In genomic region chr12:18153826-18154225, GRCh38 we compare ENCODE assay signal across 33 cellular contexts.
DNase-seq lines count a peak whose midpoint lies in the region; ATAC-seq and TF ChIP-seq lines count a peak whose summit lies in the region.
"Had no signal": no experiment of that assay in that cellular context is flagged by ENCODE, and none has a peak within 500 bp of the region (broad histone marks: within the 10 kb centered on the region; RNA-seq: fewer than 3 reads in every experiment).

No MANE protein-coding gene starts in this region.

- H3K36me3 ChIP-seq in GM23338 (ENCODE audit: insufficient read depth) (peaks cover 5% of the 10 kb centered on the region; the same call in 1 of the 2 replicates), ascending aorta (no peaks in the 10 kb centered on the region)
- H3K36me3 ChIP-seq: adrenal gland; BLaER1 treated with 17β-estradiol and CSF1 and Interleukin-3, amounts not matched to agents 10 nM and 100 nM; esophagus muscularis mucosa; lower lobe of right lung; upper lobe of right lung had no signal

- H3F3A ChIP-seq in GM23338 (replicated peaks; ENCODE audit: low read depth), result no peaks in the 10 kb centered on the region

- H3K27me3 ChIP-seq in GM23338 (ENCODE audit: insufficient read depth), result no peaks in the 10 kb centered on the region
- no peaks in the 10 kb centered on the region for H3K27me3 ChIP-seq in ascending aorta
- H3K27me3 ChIP-seq: adrenal gland; BLaER1 treated with 17β-estradiol and CSF1 and Interleukin-3, amounts not matched to agents 10 nM and 100 nM; body of pancreas; esophagus muscularis mucosa; upper lobe of right lung had no signal

- H3K4me2 ChIP-seq in GM23338, result no peak overlapping the region
- H3K4me2 ChIP-seq: BLaER1 treated with 17β-estradiol and CSF1 and Interleukin-3, amounts not matched to agents 10 nM and 100 nM; smooth muscle cell had no signal

- H2AFZ ChIP-seq in GM23338, result no peak overlapping the region
- H2AFZ ChIP-seq: GM23248 had no signal

- TF ChIP-seq CTCF in GM23338 (conservative IDR thresholded peaks at IDR 0.05; ENCODE audit: low read depth in 2 of 2), result no peak
- TF ChIP-seq CTCF in ascending aorta (IDR thresholded peaks at IDR 0.05), result no peak

- H3K9me3 ChIP-seq in ascending aorta, result peaks cover 0 to 4% of the 10 kb centered on the region in 2 donors
- H3K9me3 ChIP-seq: adrenal gland, upper lobe of right lung had no signal

- peak; percentile 72 for ATAC-seq in GM23338
- ATAC-seq: body of pancreas; K562; lower lobe of right lung; naive thymus-derived CD4-positive, alpha-beta T cell; right cardiac atrium; stimulated activated naive CD8-positive, alpha-beta T cell treated with anti-CD3 and anti-CD28 coated beads, Interleukin-15, Interleukin-2, amounts not matched to agents 100 U/mL and 50 U/mL, for 24 hours; upper lobe of right lung had no signal

- no peaks in the 10 kb centered on the region for H4K20me1 ChIP-seq in GM23338 (replicated peaks; ENCODE audit: insufficient read depth)
- H4K20me1 ChIP-seq: BLaER1 treated with 17β-estradiol and CSF1 and Interleukin-3, amounts not matched to agents 10 nM and 100 nM had no signal

- no peaks in the 10 kb centered on the region for H3K9me2 ChIP-seq in GM23338 (ENCODE audit: insufficient read depth)

- H3K27ac Mint-ChIP-seq in GM23338, result no peak overlapping the region
- H3K27ac Mint-ChIP-seq: activated naive CD4-positive, alpha-beta T cell treated with anti-CD3 and anti-CD28 coated beads, Interleukin-2, amount 10 ng/mL, durations not matched to agents 7 days and 5 days; naive thymus-derived CD4-positive, alpha-beta T cell had no signal

- peaks cover 15% of the 10 kb centered on the region for H3K4me1 Mint-ChIP-seq in GM23338
- H3K4me1 Mint-ChIP-seq: activated naive CD4-positive, alpha-beta T cell treated with anti-CD3 and anti-CD28 coated beads, Interleukin-2, amount 10 ng/mL, durations not matched to agents 7 days and 5 days; central memory CD8-positive, alpha-beta T cell; naive thymus-derived CD4-positive, alpha-beta T cell had no signal

- intact Hi-C loops in ascending aorta (cut with DNase I), result no loop called here

- peaks cover 26% of the 10 kb centered on the region; the same call in 2 of the 3 replicates for H3K36me3 Mint-ChIP-seq in GM23338 (ENCODE audit: low read depth)
- H3K36me3 Mint-ChIP-seq: activated naive CD4-positive, alpha-beta T cell treated with anti-CD3 and anti-CD28 coated beads, Interleukin-2, amount 10 ng/mL, durations not matched to agents 7 days and 5 days; naive thymus-derived CD4-positive, alpha-beta T cell had no signal

- peak; percentile 56 for DNase-seq in GM23338 (ENCODE audit: low spot score)
- DNase-seq in NCI-H187 treated with DMSO at 0.1 percent for 48 hours (lab: John Stamatoyannopoulos, UW), result peak; percentile 92
- peak; percentile 49 for DNase-seq in NCI-H774 (lab: John Stamatoyannopoulos, UW)
- DNase-seq in iPS DF 19.7 (ENCODE audit: low read depth, low spot score), result peak; percentile 20
- DNase-seq in activated CD4-positive, alpha-beta T cell treated with anti-CD3 and anti-CD28 coated beads, Interleukin-2, amount 50 U/mL, for 48 hours, result no peak
- DNase-seq in NOMO-1 treated with DMSO at 0.1 percent for 48 hours (lab: John Stamatoyannopoulos, UW; ENCODE audit: unreplicated experiment), result no peak
- no peak for DNase-seq in dedifferentiated amniotic fluid mesenchymal stem cell (ENCODE audit: extremely low spot score)
- no peak for DNase-seq in ascending aorta (ENCODE audit: low spot score in 2 of 2)
- DNase-seq: activated CD4-positive, CD25-positive, alpha-beta regulatory T cell; activated naive CD4-positive, alpha-beta T cell treated with anti-CD3 and anti-CD28 coated beads, Interleukin-2, amount 10 ng/mL, durations not matched to agents 7 days and 5 days; activated T-cell treated with anti-CD3 and anti-CD28 coated beads, Interleukin-2, amount 50 U/mL, for 48 hours; adrenal gland; body of pancreas; dermis blood vessel endothelial cell; DMS153; foreskin fibroblast; GF-D8; GM23248; lower lobe of right lung; naive thymus-derived CD4-positive, alpha-beta T cell; NCI-H1048; NCI-H2171 treated with DMSO at 0.1 percent for 48 hours; NCI-H526; right cardiac atrium; stimulated activated naive CD8-positive, alpha-beta T cell treated with anti-CD3 and anti-CD28 coated beads, Interleukin-15, Interleukin-2, amounts not matched to agents 100 U/mL and 50 U/mL, for 24 hours; T-helper 1 cell; upper lobe of right lung had no signal

- H3K4me3 Mint-ChIP-seq in GM23338, result no peak overlapping the region
- H3K4me3 Mint-ChIP-seq: activated naive CD4-positive, alpha-beta T cell treated with anti-CD3 and anti-CD28 coated beads, Interleukin-2, amount 10 ng/mL, durations not matched to agents 7 days and 5 days; central memory CD8-positive, alpha-beta T cell; naive thymus-derived CD4-positive, alpha-beta T cell had no signal

- no peaks in the 10 kb centered on the region for H3K79me2 ChIP-seq in GM23338 (replicated peaks; ENCODE audit: insufficient read depth)

- no peaks in the 10 kb centered on the region for H3K27me3 Mint-ChIP-seq in GM23338 (ENCODE audit: insufficient read depth, low read depth, poor library complexity)
- H3K27me3 Mint-ChIP-seq: activated naive CD4-positive, alpha-beta T cell treated with anti-CD3 and anti-CD28 coated beads, Interleukin-2, amount 10 ng/mL, durations not matched to agents 7 days and 5 days; central memory CD8-positive, alpha-beta T cell; naive thymus-derived CD4-positive, alpha-beta T cell had no signal

- H3K27ac ChIP-seq in GM23338 (ENCODE audit: low read depth) (no peak overlapping the region), ascending aorta (no peak overlapping the region)
- H3K27ac ChIP-seq: adrenal gland; BLaER1 treated with 17β-estradiol and CSF1 and Interleukin-3, amounts not matched to agents 10 nM and 100 nM; body of pancreas; esophagus muscularis mucosa; GM23248; lower lobe of right lung; RWPE1; upper lobe of right lung had no signal

- peaks cover 29% of the 10 kb centered on the region for H3K9me3 Mint-ChIP-seq in GM23338
- H3K9me3 Mint-ChIP-seq: central memory CD8-positive, alpha-beta T cell had no signal

- H3K4me1 ChIP-seq in GM23338 (ENCODE audit: insufficient read depth) (peaks cover 13% of the 10 kb centered on the region; the same call in 1 of the 2 replicates), ascending aorta (no peaks in the 10 kb centered on the region)
- H3K4me1 ChIP-seq: BLaER1 treated with 17β-estradiol and CSF1 and Interleukin-3, amounts not matched to agents 10 nM and 100 nM; body of pancreas; esophagus muscularis mucosa; lower lobe of right lung; upper lobe of right lung had no signal

- H3K4me3 ChIP-seq in GM23338 (no peak overlapping the region), ascending aorta (no peak overlapping the region)
- H3K4me3 ChIP-seq: adrenal gland; BLaER1 treated with 17β-estradiol and CSF1 and Interleukin-3, amounts not matched to agents 10 nM and 100 nM; body of pancreas; esophagus muscularis mucosa; GM23248; K562; lower lobe of right lung; smooth muscle cell; upper lobe of right lung had no signal

TF ChIP-seq in GM23338, 12 proteins besides CTCF, POLR2A, EP300 and RAD21 (continues in another document):
- TF ChIP-seq NANOG (IDR thresholded peaks at IDR 0.05; ENCODE audit: borderline replicate concordance), result peak; percentile 33; the same call in 1 of the 2 replicates
- TF ChIP-seq CREB1 (CRISPR knock-in tag; IDR thresholded peaks at IDR 0.05; ENCODE audit: low read depth), result no peak

Comparison
In these comparisons a context has a peak if more than half of its experiments do, and no peak if none do; other contexts are left out.
1. DNase-seq: peak in GM23338 (single experiment), NCI-H187 treated with DMSO at 0.1 percent for 48 hours (single experiment), NCI-H774 (single experiment) and iPS DF 19.7 (single experiment); none in activated CD4-positive, alpha-beta T cell treated with anti-CD3 and anti-CD28 coated beads, Interleukin-2, amount 50 U/mL, for 48 hours (0 of 2), NOMO-1 treated with DMSO at 0.1 percent for 48 hours (single experiment), dedifferentiated amniotic fluid mesenchymal stem cell (single experiment) and ascending aorta (0 of 2).